9 cellular contexts compared by ENCODE assay signal in the genomic region with DNA sequence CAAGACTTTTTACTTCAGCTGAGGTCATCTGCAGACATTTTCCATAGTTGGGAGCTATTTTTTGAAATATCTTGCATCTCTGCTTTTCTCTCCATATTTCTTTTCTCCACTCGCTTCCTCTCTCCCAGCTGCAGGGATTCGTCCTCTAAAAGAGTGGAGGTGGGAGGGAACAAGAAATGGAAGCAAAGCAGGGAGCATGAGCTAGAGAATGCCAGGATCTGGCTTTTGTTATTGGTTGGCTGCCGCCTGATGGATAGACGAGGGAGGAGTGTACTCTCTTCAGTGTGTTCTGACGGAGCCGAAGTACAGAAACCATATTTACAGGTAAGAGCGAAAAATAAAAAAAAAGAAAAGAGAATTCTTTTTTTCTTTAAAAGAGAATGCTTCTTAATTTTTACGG. TPM values are rescaled to one million over a fixed set of nuclear protein-coding genes. Genes with fewer than 3 reads are reported as not detected.
DNase-seq lines count a peak whose midpoint lies in the region; ATAC-seq and TF ChIP-seq lines count a peak whose summit lies in the region.
"Had no signal": no experiment of that assay in that cellular context is flagged by ENCODE, and none has a peak within 500 bp of the region (broad histone marks: within the 10 kb centered on the region; RNA-seq: fewer than 3 reads in every experiment).

A gene with protein sequence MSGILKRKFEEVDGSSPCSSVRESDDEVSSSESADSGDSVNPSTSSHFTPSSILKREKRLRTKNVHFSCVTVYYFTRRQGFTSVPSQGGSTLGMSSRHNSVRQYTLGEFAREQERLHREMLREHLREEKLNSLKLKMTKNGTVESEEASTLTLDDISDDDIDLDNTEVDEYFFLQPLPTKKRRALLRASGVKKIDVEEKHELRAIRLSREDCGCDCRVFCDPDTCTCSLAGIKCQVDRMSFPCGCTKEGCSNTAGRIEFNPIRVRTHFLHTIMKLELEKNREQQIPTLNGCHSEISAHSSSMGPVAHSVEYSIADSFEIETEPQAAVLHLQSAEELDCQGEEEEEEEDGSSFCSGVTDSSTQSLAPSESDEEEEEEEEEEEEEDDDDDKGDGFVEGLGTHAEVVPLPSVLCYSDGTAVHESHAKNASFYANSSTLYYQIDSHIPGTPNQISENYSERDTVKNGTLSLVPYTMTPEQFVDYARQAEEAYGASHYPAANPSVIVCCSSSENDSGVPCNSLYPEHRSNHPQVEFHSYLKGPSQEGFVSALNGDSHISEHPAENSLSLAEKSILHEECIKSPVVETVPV (plus strand): TSS at position 282 of the 400 bp plus-strand sequence. CDS start 125,368 bp downstream, outside the sequence.

- peaks cover 28% of the 10 kb centered on the region for H3K4me1 ChIP-seq in smooth muscle cell (ENCODE audit: low read depth)
- H3K4me1 ChIP-seq in CD8-positive, alpha-beta T cell (ENCODE audit: insufficient read depth, low read length): no peaks in the 10 kb centered on the region

- H3K27ac ChIP-seq in smooth muscle cell (ENCODE audit: low read depth): no peak within 1 kb of the TSS
- H3K27ac ChIP-seq in CD8-positive, alpha-beta T cell (ENCODE audit: low read depth, low read length): no peak within 1 kb of the TSS

- TF ChIP-seq CTCF in smooth muscle cell (IDR thresholded peaks at IDR 0.05; ENCODE audit: borderline replicate concordance, insufficient read depth, poor library complexity, severe bottlenecking): no peak
- TF ChIP-seq CTCF in CD8-positive, alpha-beta T cell (IDR thresholded peaks at IDR 0.05): no peak

- ATAC-seq in CD8-positive, alpha-beta T cell: no peak
- ATAC-seq in GM21619 (IDR thresholded peaks at IDR 0.05; ENCODE audit: unreplicated experiment) (no peak), HG03354 (IDR thresholded peaks at IDR 0.05; ENCODE audit: poor library complexity, severe bottlenecking, unreplicated experiment) (no peak)

- no peaks in the 10 kb centered on the region for H3K9me3 ChIP-seq in smooth muscle cell (replicated peaks; ENCODE audit: low read depth)
- H3K9me3 ChIP-seq in CD8-positive, alpha-beta T cell (ENCODE audit: low read length): no peaks in the 10 kb centered on the region

- no peaks in the 10 kb centered on the region for H3K9me3 Mint-ChIP-seq in CD8-positive, alpha-beta T cell
- H3K9me3 Mint-ChIP-seq: naive B cell had no signal

- peak within 1 kb of the TSS; percentile 88 for H3K4me2 ChIP-seq in smooth muscle cell

- H3K27ac Mint-ChIP-seq in CD8-positive, alpha-beta T cell: no peak within 1 kb of the TSS
- H3K27ac Mint-ChIP-seq: naive B cell had no signal

- peaks cover 36% of the 10 kb centered on the region for H3K79me2 ChIP-seq in smooth muscle cell (ENCODE audit: low read depth)

- no peaks in the 10 kb centered on the region for H4K20me1 ChIP-seq in smooth muscle cell (ENCODE audit: low read depth)

- POLR2A ChIA-PET in CD8-positive, alpha-beta T cell (lab: Charles Lee): interaction anchor here (1.6 kb wide), 1 partner anchor 10 kb away, joined by 3 read pairs; no protein-coding TSS in a partner anchor

- CTCF ChIA-PET in CD8-positive, alpha-beta T cell (lab: Charles Lee): no interaction called here

- no peaks in the 10 kb centered on the region for H3F3A ChIP-seq in smooth muscle cell (ENCODE audit: low read depth)

- 4% methylated on average over 8 of the region's 8 CpGs for WGBS in smooth muscle cell (ENCODE audit: low lambda C conversion rate)

- no peaks in the 10 kb centered on the region for H3K36me3 Mint-ChIP-seq in CD8-positive, alpha-beta T cell
- H3K36me3 Mint-ChIP-seq: naive B cell had no signal

- peak within 1 kb of the TSS; percentile 81 for H3K4me3 ChIP-seq in smooth muscle cell
- no peak within 1 kb of the TSS for H3K4me3 ChIP-seq in CD8-positive, alpha-beta T cell (ENCODE audit: low read depth, low read length)

- no peaks in the 10 kb centered on the region for H3K27me3 ChIP-seq in smooth muscle cell (ENCODE audit: low read depth)
- H3K27me3 ChIP-seq in CD8-positive, alpha-beta T cell (ENCODE audit: insufficient read depth, low read length): no peaks in the 10 kb centered on the region

- intact Hi-C loops in CD8-positive, alpha-beta T cell (cut with DNase I, micrococcal nuclease): no loop called here

- H3K27me3 Mint-ChIP-seq in CD8-positive, alpha-beta T cell (ENCODE audit: low read depth): no peaks in the 10 kb centered on the region

- no peaks in the 10 kb centered on the region for H3K36me3 ChIP-seq in smooth muscle cell (ENCODE audit: low read depth)
- no peaks in the 10 kb centered on the region for H3K36me3 ChIP-seq in CD8-positive, alpha-beta T cell (ENCODE audit: insufficient read depth, low read length)

- no peak within 1 kb of the TSS for H3K4me3 Mint-ChIP-seq in CD8-positive, alpha-beta T cell
- H3K4me3 Mint-ChIP-seq: naive B cell had no signal

- H3K9ac ChIP-seq in smooth muscle cell (ENCODE audit: low read depth): peak within 1 kb of the TSS; percentile 52

- H2AFZ ChIP-seq in smooth muscle cell (ENCODE audit: low read depth): peak within 1 kb of the TSS; percentile 93

- peak; percentile 98 for DNase-seq in DMS53 (lab: John Stamatoyannopoulos, UW)
- peak; percentile 92 for DNase-seq in NCI-H2196 treated with DMSO at 0.1 percent for 48 hours (lab: John Stamatoyannopoulos, UW; ENCODE audit: unreplicated experiment)
- peak; percentile 84 for DNase-seq in cerebellum (ENCODE audit: low spot score)
- peak; percentile 94 for DNase-seq in inferior parietal cortex (ENCODE audit: extremely low spot score)
- peak; percentile 1 for DNase-seq in smooth muscle cell (lab: John Stamatoyannopoulos, UW; ENCODE audit: unreplicated experiment)
- no peak for DNase-seq in CD8-positive, alpha-beta T cell
- DNase-seq: naive B cell had no signal

- no peaks in the 10 kb centered on the region for H3K4me1 Mint-ChIP-seq in CD8-positive, alpha-beta T cell (ENCODE audit: low read depth)
- H3K4me1 Mint-ChIP-seq: naive B cell had no signal

RNA-seq across cellular contexts. Expression of the gene that starts here (rescaled TPM):
- 98.3 TPM for total RNA-seq in cerebellum
- total RNA-seq in smooth muscle cell: 7.1 and 7.4 TPM in 2 replicates
- 2.8 and 3.4 TPM in 2 replicates for polyA plus RNA-seq in smooth muscle cell
- not detected for total RNA-seq in CD8-positive, alpha-beta T cell

Comparison
In these comparisons a context has a peak if more than half of its experiments do, and no peak if none do; other contexts are left out.
1. RNA of the gene that starts here (total RNA-seq): 98.3 TPM in cerebellum (single experiment); 7.1 to 7.4 TPM in smooth muscle cell and not detected in CD8-positive, alpha-beta T cell; every median in the first group is over 10 times any median in the second.
2. DNase-seq: peak in DMS53 (single experiment), NCI-H2196 treated with DMSO at 0.1 percent for 48 hours (single experiment), cerebellum (single experiment), inferior parietal cortex (single experiment) and smooth muscle cell (single experiment); none in CD8-positive, alpha-beta T cell (0 of 7).